In the genomic region with DNA sequence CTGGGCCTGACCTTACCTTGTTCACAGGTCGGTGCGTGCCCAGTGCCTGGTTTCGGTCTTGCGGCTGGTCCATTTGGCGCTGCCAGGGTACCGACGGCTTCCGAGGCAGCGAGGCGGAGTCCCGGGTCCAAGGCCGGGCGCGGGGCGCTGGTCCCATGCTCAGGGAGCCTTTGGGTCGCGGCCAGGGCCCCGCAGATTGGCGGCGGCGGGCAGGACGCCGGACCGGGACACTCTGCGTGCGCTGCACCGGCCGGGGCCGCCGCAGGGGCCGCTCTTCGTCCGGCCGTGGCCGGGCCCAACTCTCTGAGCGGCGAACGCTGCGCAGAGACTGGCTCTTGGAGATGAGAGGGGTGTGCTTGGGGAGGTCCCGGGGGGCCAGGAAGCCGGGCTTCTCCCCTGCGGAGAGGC, we compare ENCODE assay signal across 7 cellular contexts. TPM values are rescaled to one million over a fixed set of nuclear protein-coding genes. Genes with fewer than 3 reads are reported as not detected.
DNase-seq lines count a peak whose midpoint lies in the region; ATAC-seq and TF ChIP-seq lines count a peak whose summit lies in the region.
"Had no signal": no experiment of that assay in that cellular context is flagged by ENCODE, and none has a peak within 500 bp of the region (broad histone marks: within the 10 kb centered on the region; RNA-seq: fewer than 3 reads in every experiment).

No MANE protein-coding gene starts in this region.

- H3K36me3 ChIP-seq in adipocyte (ENCODE audit: control insufficient read depth, insufficient read depth, low read length, severe bottlenecking) (no peaks in the 10 kb centered on the region), stomach (peaks cover 0 to 39% (median 2%) of the 10 kb centered on the region in 4 donors)

- H3K4me1 ChIP-seq in adipocyte (ENCODE audit: control insufficient read depth, insufficient read depth, low read length) (peaks cover 12% of the 10 kb centered on the region), stomach (peaks cover 35 to 61% (median 54%) of the 10 kb centered on the region in 4 donors)

- no peak for ATAC-seq in GM21423 (IDR thresholded peaks at IDR 0.05; ENCODE audit: unreplicated experiment)
- ATAC-seq: stimulated activated memory B cell treated with anti-CD40 and anti-IgM and Interleukin-4, amounts not matched to agents 10 μg/mL and 1 μg/mL and 100 μg/mL, for 72 hours had no signal

- TF ChIP-seq CTCF in stomach (IDR thresholded peaks at IDR 0.05) = peak in 4 of 7 experiments; percentile 8 to 34 (median 20)

- DNase-seq in adipocyte (ENCODE audit: low read depth) = no peak
- DNase-seq in stomach = no peak
- no peak for DNase-seq in activated CD4-positive, CD25-positive, alpha-beta regulatory T cell treated with anti-CD3 and anti-CD28 coated beads, Interleukin-2, amount 50 U/mL, for 72 hours
- no peak for DNase-seq in activated CD4-positive, alpha-beta T cell treated with anti-CD3 and anti-CD28 coated beads for 48 hours

- H3K9me3 ChIP-seq in adipocyte (ENCODE audit: control insufficient read depth, low read length) (no peaks in the 10 kb centered on the region), stomach (no peaks in the 10 kb centered on the region)

- peak overlapping the region; percentile 64 for H3K9ac ChIP-seq in adipocyte (ENCODE audit: low read length)

- peak overlapping the region in 4 of 5 donors; percentile 20 to 89 (median 57) for H3K27ac ChIP-seq in stomach

- H3K27me3 ChIP-seq in adipocyte (replicated peaks; ENCODE audit: control insufficient read depth, insufficient read depth, low read length) = peaks cover 36% of the 10 kb centered on the region
- H3K27me3 ChIP-seq in stomach = peaks cover 8 to 46% (median 26%) of the 10 kb centered on the region in 3 donors

- H3K4me3 ChIP-seq in adipocyte (ENCODE audit: low read length) (peak overlapping the region; percentile 70), iPS-11a (ENCODE audit: low read depth, low read length) (peak overlapping the region; percentile 24), stomach (peak overlapping the region; percentile 45 to 58 (median 51))

- WGBS in stomach, 5 donors = 11 to 36% (median 17%) methylated on average over 7 to 42 of the region's 42 CpGs

- no peak for TF ChIP-seq POLR2A in stomach (IDR thresholded peaks at IDR 0.05)

- TF ChIP-seq EP300 in stomach (IDR thresholded peaks at IDR 0.05) = no peak

- intact Hi-C loops in stomach (cut with DNase I; ENCODE audit: low total_unique reads) = loop anchor here (10.0 kb wide), 1 partner anchor 102 kb away; no protein-coding TSS in a partner anchor

RNA-seq across cellular contexts. Expression of gene WIZ, which starts 3.3 kb away (rescaled TPM):
- 100 to 1,000 TPM in 1 of 5 donors, 10 to 100 TPM in 4; 15.2 to 124 (median 60.3) TPM for total RNA-seq in stomach
- 10 to 100 TPM; 13.9 to 16.1 (median 14.2) TPM for polyA plus RNA-seq in stomach

RNA-seq across cellular contexts. Expression of gene RASAL3, which starts 11.2 kb away (rescaled TPM):
- 10 to 100 TPM in 2 of 5 donors, 1 to 10 TPM in 3; 1.1 to 21.2 (median 7.8) TPM for total RNA-seq in stomach
- polyA plus RNA-seq in stomach = 1 to 10 TPM; 2.1 to 3.5 (median 2.5) TPM

RNA-seq across cellular contexts. Expression of gene PGLYRP2, which starts 26.2 kb away (rescaled TPM):
- total RNA-seq in stomach = not detected
- polyA plus RNA-seq in stomach = not detected

RNA-seq across cellular contexts. Expression of gene AKAP8L, which starts 34.3 kb away (rescaled TPM):
- total RNA-seq in stomach = 100 to 1,000 TPM in 3 of 5 donors, 10 to 100 TPM in 2; 67.8 to 320 (median 120) TPM
- polyA plus RNA-seq in stomach = 100 to 1,000 TPM in 1 of 3 donors, 10 to 100 TPM in 2; 73.4 to 106 (median 73.7) TPM

RNA-seq across cellular contexts. Expression of gene CYP4F22, which starts 55.2 kb away (rescaled TPM):
- total RNA-seq in stomach = 10 to 100 TPM in 1 of 5 donors, 1 to 10 TPM in 1, under 1 TPM in 1, not detected in 2; 0.14 to 21.6 (median 1.8) TPM
- polyA plus RNA-seq in stomach = 1 to 10 TPM in 1 of 3 donors, under 1 TPM in 2; 0.12 to 1.1 (median 0.35) TPM
